ENCODE assay signal across 1 cellular context in the genomic region with DNA sequence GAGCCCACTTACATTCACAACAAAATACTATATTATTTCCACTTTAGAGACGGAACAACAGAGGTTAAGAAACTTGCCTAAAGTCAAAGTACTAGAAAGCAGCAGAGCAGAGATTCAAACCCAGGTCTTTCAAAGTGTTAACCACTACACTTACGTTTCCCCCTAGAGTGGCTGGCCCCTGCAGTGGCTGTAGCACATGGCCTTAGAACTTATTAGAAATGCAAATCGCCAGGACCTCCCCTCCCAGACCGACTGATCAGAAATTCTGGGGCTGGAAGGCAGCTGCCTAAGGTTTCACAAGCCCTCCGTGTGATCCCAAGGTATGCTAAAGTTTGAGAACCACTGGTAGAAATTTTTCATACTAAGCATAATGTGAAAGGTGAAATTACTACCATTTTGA.
TF ChIP-seq lines count a peak whose summit lies in the region.

No MANE protein-coding gene starts in this region.

TF ChIP-seq in HepG2, 621 proteins besides CTCF, POLR2A, EP300 and RAD21:
- TF ChIP-seq, protein P1, sequence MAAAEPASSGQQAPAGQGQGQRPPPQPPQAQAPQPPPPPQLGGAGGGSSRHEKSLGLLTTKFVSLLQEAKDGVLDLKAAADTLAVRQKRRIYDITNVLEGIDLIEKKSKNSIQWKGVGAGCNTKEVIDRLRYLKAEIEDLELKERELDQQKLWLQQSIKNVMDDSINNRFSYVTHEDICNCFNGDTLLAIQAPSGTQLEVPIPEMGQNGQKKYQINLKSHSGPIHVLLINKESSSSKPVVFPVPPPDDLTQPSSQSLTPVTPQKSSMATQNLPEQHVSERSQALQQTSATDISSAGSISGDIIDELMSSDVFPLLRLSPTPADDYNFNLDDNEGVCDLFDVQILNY (CRISPR knock-in tag; conservative IDR thresholded peaks at IDR 0.05): no peak
- 0 out of 2 replicates have a peak, but pooled peaks have one; percentile 13 for TF ChIP-seq ZNF629 (CRISPR knock-in tag; conservative IDR thresholded peaks at IDR 0.05)
